In genomic region chr3:184780981-184781515, GRCh38 we compare ENCODE assay signal across 16 cellular contexts. TPM values are rescaled to one million over a fixed set of nuclear protein-coding genes. Genes with fewer than 3 reads are reported as not detected.
DNase-seq lines count a peak whose midpoint lies in the region; TF ChIP-seq lines count a peak whose summit lies in the region.
"Had no signal": no experiment of that assay in that cellular context is flagged by ENCODE, and none has a peak within 500 bp of the region (broad histone marks: within the 10 kb centered on the region; RNA-seq: fewer than 3 reads in every experiment).

No MANE protein-coding gene starts in this region.

- peaks cover 39% of the 10 kb centered on the region for H3K4me1 ChIP-seq in SJSA1 (replicated peaks)
- peaks cover 41% of the 10 kb centered on the region for H3K4me1 ChIP-seq in osteoblast (ENCODE audit: insufficient read depth, low read length)

- no peaks in the 10 kb centered on the region for H4K20me1 ChIP-seq in osteoblast (ENCODE audit: insufficient read depth, low read length)

- H2AFZ ChIP-seq in osteoblast (ENCODE audit: low read length) = peak overlapping the region; percentile 17

- no peaks in the 10 kb centered on the region for H3K79me2 ChIP-seq in osteoblast (ENCODE audit: insufficient read depth, low read length)

- H3K9me3 ChIP-seq in SJSA1 (replicated peaks) (no peaks in the 10 kb centered on the region), osteoblast (ENCODE audit: low read depth, low read length) (no peaks in the 10 kb centered on the region)

- DNase-seq in 8988T (peak; percentile 83), EL (peak; percentile 52), SJSA1 (ENCODE audit: low read depth in 1 of 2, low spot score in 2 of 2) (peak; percentile 29 to 51), osteoblast (ENCODE audit: insufficient read length, low spot score, missing footprints) (peak; percentile 89), SIG-M5 treated with dmso at 0.1 percent for 504 hours (lab: John Stamatoyannopoulos, UW; ENCODE audit: unreplicated experiment) (no peak), NCI-H510A (lab: John Stamatoyannopoulos, UW) (no peak)
- DNase-seq in activated CD4-positive, alpha-beta T cell treated with anti-CD3 and anti-CD28 coated beads for 4 hours = no peak
- DNase-seq: C1 segment of cervical spinal cord; CD8-positive, alpha-beta memory T cell; HCEC 1CT; NCI-H1105; NCI-H1694 treated with DMSO at 0.1 percent for 48 hours; PC-3; RPMI8226; SHP77 treated with DMSO at 0.1 percent for 48 hours had no signal

- H3K27ac ChIP-seq in SJSA1 (peak overlapping the region; percentile 28; the same call in 1 of the 2 replicates), osteoblast (ENCODE audit: low read depth, low read length) (no peak overlapping the region)

- H3K4me2 ChIP-seq in osteoblast (ENCODE audit: insufficient read depth, low read length) = no peak overlapping the region

- H3K4me3 ChIP-seq in SJSA1 = no peak overlapping the region
- no peak overlapping the region for H3K4me3 ChIP-seq in osteoblast (ENCODE audit: insufficient read depth, low read length)
- H3K4me3 ChIP-seq: K562 had no signal

- H3K27me3 ChIP-seq in SJSA1 (replicated peaks) (no peaks in the 10 kb centered on the region), osteoblast (ENCODE audit: insufficient read depth, low read length) (no peaks in the 10 kb centered on the region)

- TF ChIP-seq CTCF in osteoblast (IDR thresholded peaks at IDR 0.05; ENCODE audit: extremely low read depth, low read depth, low read length) = no peak

- H3K36me3 ChIP-seq in SJSA1 (no peaks in the 10 kb centered on the region), osteoblast (ENCODE audit: insufficient read depth, low read length) (no peaks in the 10 kb centered on the region)

RNA-seq across cellular contexts. Expression of gene VPS8, which starts 30.9 kb away (rescaled TPM):
- 41.0 and 43.9 TPM in 2 replicates for total RNA-seq in SJSA1 (2014; rRNA removed; shearing (Covaris generic))
- 95.2 and 96.7 TPM in 2 replicates for total RNA-seq in osteoblast

Comparison
In these comparisons a context has a peak if more than half of its experiments do, and no peak if none do; other contexts are left out.
1. DNase-seq: peak in 8988T (single experiment), EL (single experiment), SJSA1 (2 of 2) and osteoblast (single experiment); none in activated CD4-positive, alpha-beta T cell treated with anti-CD3 and anti-CD28 coated beads for 4 hours (0 of 2), SIG-M5 treated with dmso at 0.1 percent for 504 hours (single experiment) and NCI-H510A (single experiment).